In the genomic region with DNA sequence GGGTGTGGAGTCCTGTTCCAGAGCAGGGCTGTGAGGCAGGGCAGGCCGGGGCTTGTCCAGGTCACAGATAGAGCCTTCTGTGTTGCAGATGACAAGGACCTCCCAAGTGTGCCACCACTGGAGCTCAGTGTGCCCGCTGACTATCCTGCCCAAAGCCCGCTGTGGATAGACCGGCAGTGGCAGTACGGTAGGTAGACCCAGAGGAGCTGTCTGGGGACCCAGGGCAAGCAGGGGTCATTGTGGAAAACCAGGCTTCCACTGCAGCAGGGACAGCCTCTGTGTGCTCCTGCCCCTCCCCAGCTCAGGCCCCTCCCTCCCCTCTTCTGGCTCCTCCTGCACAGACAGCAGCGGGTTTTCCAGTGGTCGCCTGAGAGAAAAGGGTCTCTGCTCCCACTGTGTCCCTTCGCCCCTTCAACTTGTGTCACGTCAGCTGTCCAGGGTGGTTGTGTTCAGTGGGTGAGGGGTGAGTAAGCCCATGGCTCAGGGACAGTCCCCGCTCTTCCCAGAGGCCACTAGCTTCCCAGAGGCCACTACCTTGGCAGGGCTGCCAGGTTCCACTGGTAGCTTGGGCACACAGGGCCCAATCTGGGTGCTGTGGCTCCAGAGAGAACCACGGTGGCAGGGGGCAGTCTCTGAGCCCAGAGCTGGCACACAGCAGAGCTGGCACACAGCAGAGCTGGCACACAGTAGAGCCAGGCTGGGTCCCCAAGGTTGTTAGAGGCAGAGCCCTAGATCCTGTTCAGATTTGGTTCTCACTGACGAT, we compare ENCODE assay signal across 15 cellular contexts.
"Had no signal": no experiment of that assay in that cellular context is flagged by ENCODE, and none has a peak within 500 bp of the region (broad histone marks: within the 10 kb centered on the region; RNA-seq: fewer than 3 reads in every experiment).

No MANE protein-coding gene starts in this region.

- H3K27me3 Mint-ChIP-seq: activated B cell treated with CpG ODN at 0.5 μM for 24 hours; activated T-helper 17 cell treated with anti-CD3 and anti-CD28 coated beads, Interleukin-2, amount 50 U/mL, for 72 hours; naive B cell; stimulated activated memory B cell treated with anti-CD40 and anti-IgM and Interleukin-4, amounts not matched to agents 10 μg/mL and 1 μg/mL and 100 μg/mL, for 72 hours had no signal

- H3K36me3 Mint-ChIP-seq: naive B cell, neural progenitor cell had no signal

- H3K4me1 ChIP-seq: colonic mucosa, neural progenitor cell, pancreas, transverse colon had no signal

- H3K36me3 ChIP-seq: neural progenitor cell had no signal

- H3K4me1 Mint-ChIP-seq: activated B cell treated with CpG ODN at 0.5 μM for 24 hours; activated T-helper 17 cell treated with anti-CD3 and anti-CD28 coated beads, Interleukin-2, amount 50 U/mL, for 72 hours; neural progenitor cell; stimulated activated memory B cell treated with anti-CD40 and anti-IgM and Interleukin-4, amounts not matched to agents 10 μg/mL and 1 μg/mL and 100 μg/mL, for 72 hours had no signal

- H3K9me3 ChIP-seq: colonic mucosa, pancreas, transverse colon had no signal

- H2AFZ ChIP-seq: neural progenitor cell had no signal

- H3K4me2 ChIP-seq: neural progenitor cell had no signal

- H3K27me3 ChIP-seq: colonic mucosa, neural progenitor cell, pancreas, transverse colon had no signal

- ATAC-seq: activated T-helper 17 cell treated with anti-CD3 and anti-CD28 coated beads, Interleukin-2, amount 50 U/mL, for 72 hours; left colon; pancreas; stimulated activated memory B cell treated with anti-CD40 and anti-IgM and Interleukin-4, amounts not matched to agents 10 μg/mL and 1 μg/mL and 100 μg/mL, for 72 hours had no signal

- H3K4me3 Mint-ChIP-seq: activated B cell treated with CpG ODN at 0.5 μM for 24 hours; activated T-helper 17 cell treated with anti-CD3 and anti-CD28 coated beads, Interleukin-2, amount 50 U/mL, for 72 hours; naive B cell; neural progenitor cell; stimulated activated memory B cell treated with anti-CD40 and anti-IgM and Interleukin-4, amounts not matched to agents 10 μg/mL and 1 μg/mL and 100 μg/mL, for 72 hours had no signal

- H3K27ac Mint-ChIP-seq: activated B cell treated with CpG ODN at 0.5 μM for 24 hours; activated T-helper 17 cell treated with anti-CD3 and anti-CD28 coated beads, Interleukin-2, amount 50 U/mL, for 72 hours; naive B cell; neural progenitor cell; stimulated activated memory B cell treated with anti-CD40 and anti-IgM and Interleukin-4, amounts not matched to agents 10 μg/mL and 1 μg/mL and 100 μg/mL, for 72 hours had no signal

- FAIRE-seq: pancreas, TTC549 had no signal

- H3K4me3 ChIP-seq: colonic mucosa, neural progenitor cell, pancreas, transverse colon had no signal

- DNase-seq: activated B cell treated with CpG ODN at 0.5 μM for 24 hours; activated CD4-positive, alpha-beta T cell treated with anti-CD3 and anti-CD28 coated beads for 48 hours; activated naive CD4-positive, alpha-beta T cell treated with Interleukin-2 at 50 U/mL for 16 hours; colonic mucosa; foreskin melanocyte; naive B cell; stimulated activated CD4-positive, alpha-beta T cell treated with anti-CD3 and anti-CD28 coated beads, Interleukin-2, amount 100 ng/mL, for 48 hours; SW 1271; transverse colon had no signal

- H3K9ac ChIP-seq: neural progenitor cell had no signal

- H3K27ac ChIP-seq: colonic mucosa, neural progenitor cell, pancreas, transverse colon had no signal

- H3K9me3 Mint-ChIP-seq: activated B cell treated with CpG ODN at 0.5 μM for 24 hours; activated T-helper 17 cell treated with anti-CD3 and anti-CD28 coated beads, Interleukin-2, amount 50 U/mL, for 72 hours; naive B cell; neural progenitor cell; stimulated activated memory B cell treated with anti-CD40 and anti-IgM and Interleukin-4, amounts not matched to agents 10 μg/mL and 1 μg/mL and 100 μg/mL, for 72 hours had no signal
